Comparison of ENCODE assay signal across 27 cellular contexts in genomic region chr4:143692241-143692640, GRCh38. TPM values are rescaled to one million over a fixed set of nuclear protein-coding genes. Genes with fewer than 3 reads are reported as not detected.
DNase-seq lines count a peak whose midpoint lies in the region; ATAC-seq and TF ChIP-seq lines count a peak whose summit lies in the region.
"Had no signal": no experiment of that assay in that cellular context is flagged by ENCODE, and none has a peak within 500 bp of the region (broad histone marks: within the 10 kb centered on the region; RNA-seq: fewer than 3 reads in every experiment).

No MANE protein-coding gene starts in this region.

- no peaks in the 10 kb centered on the region for H3K79me2 ChIP-seq in neural cell (replicated peaks; ENCODE audit: insufficient read depth, low read length)

- H3K36me3 ChIP-seq in neural cell (ENCODE audit: insufficient read depth, low read length), result no peaks in the 10 kb centered on the region
- H3K36me3 ChIP-seq: BE2C, BLaER1 had no signal

- H3K9ac ChIP-seq in neural cell (ENCODE audit: low read length), result no peak overlapping the region
- H3K9ac ChIP-seq: BLaER1 had no signal

- H3K27me3 ChIP-seq in neural cell (ENCODE audit: insufficient read depth, low read depth, low read length), result no peaks in the 10 kb centered on the region
- H3K27me3 ChIP-seq: BE2C, BLaER1 had no signal

- peak; percentile 90 for TF ChIP-seq EP300 in neural cell (conservative IDR thresholded peaks at IDR 0.05; ENCODE audit: poor library complexity, severe bottlenecking)

- ATAC-seq in omental fat pad (ENCODE audit: low FRiP score) (no peak), GM21390 (IDR thresholded peaks at IDR 0.05; ENCODE audit: unreplicated experiment) (no peak)
- ATAC-seq: GM12878 had no signal

- H2AFZ ChIP-seq in neural cell (ENCODE audit: low read depth, low read length), result no peak overlapping the region

- H3K4me3 ChIP-seq in neural cell (ENCODE audit: low read length), result peak overlapping the region; percentile 27
- H3K4me3 ChIP-seq: BLaER1, GM12878 had no signal

- H3K9me2 ChIP-seq in neural cell (ENCODE audit: insufficient read depth, low read length), result no peaks in the 10 kb centered on the region

- no peak for TF ChIP-seq CTCF in neural cell (IDR thresholded peaks at IDR 0.05; ENCODE audit: poor library complexity, severe bottlenecking)
- no peak for TF ChIP-seq CTCF in omental fat pad (IDR thresholded peaks at IDR 0.05)

- H3K4me2 ChIP-seq in neural cell (ENCODE audit: low read length), result peak overlapping the region; percentile 14
- H3K4me2 ChIP-seq: BLaER1 had no signal

- no peaks in the 10 kb centered on the region for H4K20me1 ChIP-seq in neural cell (ENCODE audit: insufficient read depth)
- H4K20me1 ChIP-seq: BLaER1 had no signal

- no peaks in the 10 kb centered on the region for H3F3A ChIP-seq in neural cell (ENCODE audit: insufficient read depth, low read length, poor library complexity, severe bottlenecking)

- no peak for TF ChIP-seq RAD21 in neural cell (conservative IDR thresholded peaks at IDR 0.05)

- H3K9me3 ChIP-seq in neural cell (ENCODE audit: low read length), result no peaks in the 10 kb centered on the region
- H3K9me3 ChIP-seq: BE2C, BLaER1 had no signal

- DNase-seq in NCI-H2227 (lab: John Stamatoyannopoulos, UW; ENCODE audit: unreplicated experiment), result peak; percentile 51
- peak; percentile 58 for DNase-seq in NCI-H2227 treated with DMSO at 0.1 percent for 48 hours (lab: John Stamatoyannopoulos, UW)
- DNase-seq in omental fat pad (ENCODE audit: low spot score), result no peak
- DNase-seq: 8988T; ACHN; BE2C; C1 segment of cervical spinal cord; CD4-positive, alpha-beta memory T cell; CD4-positive, CD25-positive, alpha-beta regulatory T cell; CD8-positive, alpha-beta memory T cell; COR-L47; DMS 273 treated with DMSO at 0.1 percent for 48 hours; DMS153; DMS53; DMS79; DND-41; EL; GDM1 had no signal

- H3K27ac ChIP-seq in neural cell (ENCODE audit: low read length), result peak overlapping the region; percentile 62
- H3K27ac ChIP-seq: BLaER1 had no signal

TF ChIP-seq in neural cell, 6 proteins besides CTCF, POLR2A, EP300 and RAD21:
- TF ChIP-seq MXI1 (conservative IDR thresholded peaks at IDR 0.05; ENCODE audit: poor library complexity, severe bottlenecking) (peak; percentile 15), POLR2AphosphoS5 (IDR thresholded peaks at IDR 0.05) (peak; percentile 89), TAF1 (IDR thresholded peaks at IDR 0.05; ENCODE audit: low read depth) (no peak)

RNA-seq across cellular contexts. Expression of gene FREM3, which starts 8.2 kb away (rescaled TPM):
- 0.35 and 0.36 TPM in 2 replicates for polyA plus RNA-seq in neural cell
- 1.2 TPM in 2 replicates for polyA minus RNA-seq in neural cell
- under 1 TPM in 1 of 4 donors, not detected in 3; 0.09 TPM for total RNA-seq in omental fat pad
- total RNA-seq: A673; CD4-positive, alpha-beta memory T cell; CD8-positive, alpha-beta memory T cell; Daoy; G401; GM12878 had no signal
- polyA plus RNA-seq: AG04450; CD14-positive monocyte; CD4-positive, alpha-beta memory T cell; GM12878 had no signal
